ENCODE assay signal across 8 cellular contexts in the genomic region with DNA sequence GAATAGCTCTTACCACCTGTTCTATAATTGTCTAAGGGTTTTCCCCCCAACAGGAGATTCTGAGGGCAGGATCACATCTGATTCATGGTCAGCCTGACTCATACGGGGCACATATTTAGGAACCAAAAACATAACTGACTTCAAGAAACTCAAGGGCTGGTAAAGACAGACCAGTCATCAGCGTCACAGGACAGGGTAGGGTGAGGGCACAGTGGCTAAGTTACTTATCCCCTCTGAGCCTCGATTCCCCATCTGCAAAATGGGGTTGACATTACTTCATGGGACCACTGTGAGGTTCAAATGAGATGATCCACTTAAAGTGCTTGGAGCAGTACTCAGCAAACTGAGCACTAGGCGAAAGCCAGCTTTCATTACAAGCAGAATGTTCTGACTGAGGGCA. TPM values are rescaled to one million over a fixed set of nuclear protein-coding genes. Genes with fewer than 3 reads are reported as not detected.
DNase-seq lines count a peak whose midpoint lies in the region; ATAC-seq lines count a peak whose summit lies in the region.

No MANE protein-coding gene starts in this region.

- H3K27ac ChIP-seq in cingulate gyrus (ENCODE audit: low read depth, low read length): peak overlapping the region; percentile 96
- H3K27ac ChIP-seq in stomach smooth muscle (ENCODE audit: low read length): peak overlapping the region; percentile 83

- peak; percentile 38 for DNase-seq in GM03348 (ENCODE audit: low spot score)
- DNase-seq in T-helper 22 cell (ENCODE audit: low read depth): peak; percentile 4
- no peak for DNase-seq in NCI-H187 (lab: John Stamatoyannopoulos, UW)
- DNase-seq in NCI-H1105 treated with DMSO at 0.1 percent for 48 hours (lab: John Stamatoyannopoulos, UW): no peak

- H3K36me3 ChIP-seq in stomach smooth muscle (ENCODE audit: control insufficient read depth in 2 of 2, insufficient read depth in 2 of 2, low read length in 2 of 2): peaks cover 13 to 16% of the 10 kb centered on the region in 2 donors

- H3K9me3 ChIP-seq in mononuclear cell (ENCODE audit: low read depth, low read length): no peaks in the 10 kb centered on the region
- no peaks in the 10 kb centered on the region for H3K9me3 ChIP-seq in stomach smooth muscle (ENCODE audit: control insufficient read depth in 2 of 2, low read length in 2 of 2)

- peak overlapping the region; percentile 71 to 96 for H3K9ac ChIP-seq in stomach smooth muscle (ENCODE audit: low read length in 2 of 2)

- ATAC-seq in HG02610 (IDR thresholded peaks at IDR 0.05; ENCODE audit: unreplicated experiment): peak; percentile 72

- H3K27me3 ChIP-seq in mononuclear cell (ENCODE audit: insufficient read depth, low read length) (no peaks in the 10 kb centered on the region), stomach smooth muscle (ENCODE audit: control insufficient read depth in 1 of 2, insufficient read depth in 2 of 2, low read length in 2 of 2) (no peaks in the 10 kb centered on the region)

- peak overlapping the region; percentile 66 for H3K4me3 ChIP-seq in mononuclear cell (ENCODE audit: low read length)
- H3K4me3 ChIP-seq in stomach smooth muscle (ENCODE audit: low read length in 2 of 2): peak overlapping the region; percentile 56 to 94

- H3K4me1 ChIP-seq in mononuclear cell (ENCODE audit: insufficient read depth, low read length) (peaks cover 24% of the 10 kb centered on the region), stomach smooth muscle (ENCODE audit: control insufficient read depth, insufficient read depth, low read length) (peaks cover 17% of the 10 kb centered on the region)

RNA-seq across cellular contexts. Expression of gene CINP, which starts 0.6 kb away (rescaled TPM):
- 20.6 TPM for total RNA-seq in mononuclear cell

RNA-seq across cellular contexts. Expression of gene TECPR2, which starts 0.7 kb away (rescaled TPM):
- total RNA-seq in mononuclear cell: 2.7 TPM

RNA-seq across cellular contexts. Expression of gene ZNF839, which starts 42.5 kb away (rescaled TPM):
- total RNA-seq in mononuclear cell: 12.5 TPM

RNA-seq across cellular contexts. Expression of gene MOK, which starts 57.1 kb away (rescaled TPM):
- 2.2 TPM for total RNA-seq in mononuclear cell

Comparison
In these comparisons a context has a peak if more than half of its experiments do, and no peak if none do; other contexts are left out.
1. DNase-seq: peak in GM03348 (single experiment) and T-helper 22 cell (single experiment); none in NCI-H187 (0 of 2) and NCI-H1105 treated with DMSO at 0.1 percent for 48 hours (single experiment).